ENCODE assay signal across 1 cellular context in the genomic region with DNA sequence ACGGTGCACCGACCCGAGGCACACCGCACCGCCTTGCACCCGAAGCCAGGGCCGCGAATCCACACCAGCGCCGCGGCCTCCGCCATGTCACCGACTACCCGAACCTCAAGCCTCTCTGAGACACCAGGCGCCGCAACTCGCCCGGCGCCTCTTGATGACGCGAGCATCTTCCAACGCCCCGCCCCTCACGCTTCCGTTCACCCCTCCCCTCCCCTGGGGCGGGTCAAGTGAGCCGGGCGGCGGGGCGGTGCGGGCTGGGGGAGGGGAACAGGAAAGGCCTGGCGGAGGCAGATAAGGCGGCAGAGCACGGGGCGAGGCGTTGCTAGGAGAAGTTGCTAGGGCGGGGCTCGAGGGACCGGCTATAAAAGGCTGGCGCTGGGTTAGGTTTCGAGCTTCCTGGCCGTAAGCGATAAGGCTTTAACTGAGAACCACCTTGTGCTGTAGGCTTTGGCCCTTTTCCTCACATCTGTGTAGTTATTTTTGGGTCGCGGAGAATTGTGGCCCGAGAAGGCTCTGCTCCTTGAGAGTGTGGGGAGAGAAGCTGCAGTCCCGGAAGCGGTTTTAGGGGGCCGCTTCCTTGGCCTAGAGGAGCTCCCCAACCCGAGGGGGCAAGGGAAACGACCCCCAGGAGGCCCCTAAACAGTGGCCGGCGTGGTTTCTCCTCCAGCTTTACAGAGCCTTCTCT.
TF ChIP-seq lines count a peak whose summit lies in the region.

A gene (minus strand): TSS at position 117 of the 685 bp plus-strand sequence. CDS start 31 bp downstream, at position 86.

TF ChIP-seq in HEK293, 187 proteins besides CTCF, POLR2A, EP300 and RAD21 (continued from another document and continues in another):
- TF ChIP-seq ZSCAN23 (tag by site-specific recombination; IDR thresholded peaks at IDR 0.05) (peak; percentile 84), ZNF621 (tag by site-specific recombination; IDR thresholded peaks at IDR 0.05) (no peak), ZNF23 (tag by site-specific recombination; IDR thresholded peaks at IDR 0.05; ENCODE audit: borderline replicate concordance) (no peak), ZEB2 (tag by site-specific recombination; IDR thresholded peaks at IDR 0.05) (peak; percentile 100), EGR2 (tag by site-specific recombination; IDR thresholded peaks at IDR 0.05; ENCODE audit: low read depth) (peak; percentile 70), OSR2 (tag by site-specific recombination; IDR thresholded peaks at IDR 0.05) (no peak; the same call in 1 of the 2 replicates), ZNF549 (tag by site-specific recombination; IDR thresholded peaks at IDR 0.05) (no peak), OVOL3 (tag by site-specific recombination; IDR thresholded peaks at IDR 0.05) (peak; percentile 71; the same call in 1 of the 2 replicates), ZNF76 (tag by site-specific recombination; IDR thresholded peaks at IDR 0.05; ENCODE audit: borderline replicate concordance, low read depth) (peak; percentile 77), ZNF544 (tag by site-specific recombination; IDR thresholded peaks at IDR 0.05) (no peak), ZNF626 (tag by site-specific recombination; IDR thresholded peaks at IDR 0.05) (no peak), ZBTB20 (tag by site-specific recombination; IDR thresholded peaks at IDR 0.05) (peak; percentile 73), ZBTB21 (tag by site-specific recombination; IDR thresholded peaks at IDR 0.05) (peak; percentile 63; the same call in 1 of the 2 replicates), ZNF366 (tag by site-specific recombination; conservative IDR thresholded peaks at IDR 0.05) (0 out of 2 replicates have a peak, but pooled peaks have one; percentile 29), ZNF169 (tag by site-specific recombination; IDR thresholded peaks at IDR 0.05) (no peak), ZNF768 (tag by site-specific recombination; IDR thresholded peaks at IDR 0.05) (no peak), ZNF521 (tag by site-specific recombination; IDR thresholded peaks at IDR 0.05) (no peak), HOXA7 (CRISPR knock-in tag; IDR thresholded peaks at IDR 0.05; ENCODE audit: borderline replicate concordance) (no peak), ZBTB48 (tag by site-specific recombination; IDR thresholded peaks at IDR 0.05) (peak; percentile 74), ZNF138 (tag by site-specific recombination; IDR thresholded peaks at IDR 0.05; ENCODE audit: borderline replicate concordance) (no peak), ZNF112 (tag by site-specific recombination; IDR thresholded peaks at IDR 0.05) (no peak), GFI1B (tag by site-specific recombination; IDR thresholded peaks at IDR 0.05) (no peak), ZNF560 (tag by site-specific recombination; IDR thresholded peaks at IDR 0.05; ENCODE audit: borderline replicate concordance) (no peak), ZIC2 (tag by site-specific recombination; IDR thresholded peaks at IDR 0.05) (peak; percentile 74), MEIS1 (CRISPR knock-in tag; IDR thresholded peaks at IDR 0.05; ENCODE audit: borderline replicate concordance) (no peak), ZNF530 (tag by site-specific recombination; IDR thresholded peaks at IDR 0.05; ENCODE audit: low read depth) (no peak), ZNF777 (tag by site-specific recombination; IDR thresholded peaks at IDR 0.05; ENCODE audit: borderline replicate concordance) (no peak), ZNF223 (tag by site-specific recombination; IDR thresholded peaks at IDR 0.05) (no peak), ZBTB8A (tag by site-specific recombination; IDR thresholded peaks at IDR 0.05) (peak; percentile 88), WT1 (tag by site-specific recombination; IDR thresholded peaks at IDR 0.05) (peak; percentile 92), ZNF423 (tag by site-specific recombination; IDR thresholded peaks at IDR 0.05) (0 out of 2 replicates have a peak, but pooled peaks have one; percentile 13), ZNF843 (tag by site-specific recombination; IDR thresholded peaks at IDR 0.05) (peak; percentile 78)
- TF ChIP-seq, protein P1, sequence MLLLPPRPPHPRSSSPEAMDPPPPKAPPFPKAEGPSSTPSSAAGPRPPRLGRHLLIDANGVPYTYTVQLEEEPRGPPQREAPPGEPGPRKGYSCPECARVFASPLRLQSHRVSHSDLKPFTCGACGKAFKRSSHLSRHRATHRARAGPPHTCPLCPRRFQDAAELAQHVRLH (tag by site-specific recombination; IDR thresholded peaks at IDR 0.05): peak; percentile 87
- TF ChIP-seq, protein P2, sequence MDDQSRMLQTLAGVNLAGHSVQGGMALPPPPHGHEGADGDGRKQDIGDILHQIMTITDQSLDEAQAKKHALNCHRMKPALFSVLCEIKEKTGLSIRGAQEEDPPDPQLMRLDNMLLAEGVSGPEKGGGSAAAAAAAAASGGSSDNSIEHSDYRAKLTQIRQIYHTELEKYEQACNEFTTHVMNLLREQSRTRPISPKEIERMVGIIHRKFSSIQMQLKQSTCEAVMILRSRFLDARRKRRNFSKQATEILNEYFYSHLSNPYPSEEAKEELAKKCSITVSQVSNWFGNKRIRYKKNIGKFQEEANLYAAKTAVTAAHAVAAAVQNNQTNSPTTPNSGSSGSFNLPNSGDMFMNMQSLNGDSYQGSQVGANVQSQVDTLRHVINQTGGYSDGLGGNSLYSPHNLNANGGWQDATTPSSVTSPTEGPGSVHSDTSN (CRISPR knock-in tag; IDR thresholded peaks at IDR 0.05): no peak
- TF ChIP-seq, protein P3, sequence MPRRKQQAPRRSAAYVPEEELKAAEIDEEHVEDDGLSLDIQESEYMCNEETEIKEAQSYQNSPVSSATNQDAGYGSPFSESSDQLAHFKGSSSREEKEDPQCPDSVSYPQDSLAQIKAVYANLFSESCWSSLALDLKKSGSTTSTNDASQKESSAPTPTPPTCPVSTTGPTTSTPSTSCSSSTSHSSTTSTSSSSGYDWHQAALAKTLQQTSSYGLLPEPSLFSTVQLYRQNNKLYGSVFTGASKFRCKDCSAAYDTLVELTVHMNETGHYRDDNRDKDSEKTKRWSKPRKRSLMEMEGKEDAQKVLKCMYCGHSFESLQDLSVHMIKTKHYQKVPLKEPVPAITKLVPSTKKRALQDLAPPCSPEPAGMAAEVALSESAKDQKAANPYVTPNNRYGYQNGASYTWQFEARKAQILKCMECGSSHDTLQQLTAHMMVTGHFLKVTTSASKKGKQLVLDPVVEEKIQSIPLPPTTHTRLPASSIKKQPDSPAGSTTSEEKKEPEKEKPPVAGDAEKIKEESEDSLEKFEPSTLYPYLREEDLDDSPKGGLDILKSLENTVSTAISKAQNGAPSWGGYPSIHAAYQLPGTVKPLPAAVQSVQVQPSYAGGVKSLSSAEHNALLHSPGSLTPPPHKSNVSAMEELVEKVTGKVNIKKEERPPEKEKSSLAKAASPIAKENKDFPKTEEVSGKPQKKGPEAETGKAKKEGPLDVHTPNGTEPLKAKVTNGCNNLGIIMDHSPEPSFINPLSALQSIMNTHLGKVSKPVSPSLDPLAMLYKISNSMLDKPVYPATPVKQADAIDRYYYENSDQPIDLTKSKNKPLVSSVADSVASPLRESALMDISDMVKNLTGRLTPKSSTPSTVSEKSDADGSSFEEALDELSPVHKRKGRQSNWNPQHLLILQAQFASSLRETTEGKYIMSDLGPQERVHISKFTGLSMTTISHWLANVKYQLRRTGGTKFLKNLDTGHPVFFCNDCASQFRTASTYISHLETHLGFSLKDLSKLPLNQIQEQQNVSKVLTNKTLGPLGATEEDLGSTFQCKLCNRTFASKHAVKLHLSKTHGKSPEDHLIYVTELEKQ (tag by site-specific recombination; IDR thresholded peaks at IDR 0.05; ENCODE audit: borderline replicate concordance): no peak; the same call in 1 of the 2 replicates
- TF ChIP-seq, protein P4, sequence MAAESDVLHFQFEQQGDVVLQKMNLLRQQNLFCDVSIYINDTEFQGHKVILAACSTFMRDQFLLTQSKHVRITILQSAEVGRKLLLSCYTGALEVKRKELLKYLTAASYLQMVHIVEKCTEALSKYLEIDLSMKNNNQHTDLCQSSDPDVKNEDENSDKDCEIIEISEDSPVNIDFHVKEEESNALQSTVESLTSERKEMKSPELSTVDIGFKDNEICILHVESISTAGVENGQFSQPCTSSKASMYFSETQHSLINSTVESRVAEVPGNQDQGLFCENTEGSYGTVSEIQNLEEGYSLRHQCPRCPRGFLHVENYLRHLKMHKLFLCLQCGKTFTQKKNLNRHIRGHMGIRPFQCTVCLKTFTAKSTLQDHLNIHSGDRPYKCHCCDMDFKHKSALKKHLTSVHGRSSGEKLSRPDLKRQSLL (tag by site-specific recombination; IDR thresholded peaks at IDR 0.05): no peak
- TF ChIP-seq, protein P5, sequence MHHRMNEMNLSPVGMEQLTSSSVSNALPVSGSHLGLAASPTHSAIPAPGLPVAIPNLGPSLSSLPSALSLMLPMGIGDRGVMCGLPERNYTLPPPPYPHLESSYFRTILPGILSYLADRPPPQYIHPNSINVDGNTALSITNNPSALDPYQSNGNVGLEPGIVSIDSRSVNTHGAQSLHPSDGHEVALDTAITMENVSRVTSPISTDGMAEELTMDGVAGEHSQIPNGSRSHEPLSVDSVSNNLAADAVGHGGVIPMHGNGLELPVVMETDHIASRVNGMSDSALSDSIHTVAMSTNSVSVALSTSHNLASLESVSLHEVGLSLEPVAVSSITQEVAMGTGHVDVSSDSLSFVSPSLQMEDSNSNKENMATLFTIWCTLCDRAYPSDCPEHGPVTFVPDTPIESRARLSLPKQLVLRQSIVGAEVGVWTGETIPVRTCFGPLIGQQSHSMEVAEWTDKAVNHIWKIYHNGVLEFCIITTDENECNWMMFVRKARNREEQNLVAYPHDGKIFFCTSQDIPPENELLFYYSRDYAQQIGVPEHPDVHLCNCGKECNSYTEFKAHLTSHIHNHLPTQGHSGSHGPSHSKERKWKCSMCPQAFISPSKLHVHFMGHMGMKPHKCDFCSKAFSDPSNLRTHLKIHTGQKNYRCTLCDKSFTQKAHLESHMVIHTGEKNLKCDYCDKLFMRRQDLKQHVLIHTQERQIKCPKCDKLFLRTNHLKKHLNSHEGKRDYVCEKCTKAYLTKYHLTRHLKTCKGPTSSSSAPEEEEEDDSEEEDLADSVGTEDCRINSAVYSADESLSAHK (tag by site-specific recombination; IDR thresholded peaks at IDR 0.05): no peak; the same call in 1 of the 2 replicates
- TF ChIP-seq, protein P6, sequence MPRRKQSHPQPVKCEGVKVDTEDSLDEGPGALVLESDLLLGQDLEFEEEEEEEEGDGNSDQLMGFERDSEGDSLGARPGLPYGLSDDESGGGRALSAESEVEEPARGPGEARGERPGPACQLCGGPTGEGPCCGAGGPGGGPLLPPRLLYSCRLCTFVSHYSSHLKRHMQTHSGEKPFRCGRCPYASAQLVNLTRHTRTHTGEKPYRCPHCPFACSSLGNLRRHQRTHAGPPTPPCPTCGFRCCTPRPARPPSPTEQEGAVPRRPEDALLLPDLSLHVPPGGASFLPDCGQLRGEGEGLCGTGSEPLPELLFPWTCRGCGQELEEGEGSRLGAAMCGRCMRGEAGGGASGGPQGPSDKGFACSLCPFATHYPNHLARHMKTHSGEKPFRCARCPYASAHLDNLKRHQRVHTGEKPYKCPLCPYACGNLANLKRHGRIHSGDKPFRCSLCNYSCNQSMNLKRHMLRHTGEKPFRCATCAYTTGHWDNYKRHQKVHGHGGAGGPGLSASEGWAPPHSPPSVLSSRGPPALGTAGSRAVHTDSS (tag by site-specific recombination; IDR thresholded peaks at IDR 0.05): no peak
- TF ChIP-seq, protein P7, sequence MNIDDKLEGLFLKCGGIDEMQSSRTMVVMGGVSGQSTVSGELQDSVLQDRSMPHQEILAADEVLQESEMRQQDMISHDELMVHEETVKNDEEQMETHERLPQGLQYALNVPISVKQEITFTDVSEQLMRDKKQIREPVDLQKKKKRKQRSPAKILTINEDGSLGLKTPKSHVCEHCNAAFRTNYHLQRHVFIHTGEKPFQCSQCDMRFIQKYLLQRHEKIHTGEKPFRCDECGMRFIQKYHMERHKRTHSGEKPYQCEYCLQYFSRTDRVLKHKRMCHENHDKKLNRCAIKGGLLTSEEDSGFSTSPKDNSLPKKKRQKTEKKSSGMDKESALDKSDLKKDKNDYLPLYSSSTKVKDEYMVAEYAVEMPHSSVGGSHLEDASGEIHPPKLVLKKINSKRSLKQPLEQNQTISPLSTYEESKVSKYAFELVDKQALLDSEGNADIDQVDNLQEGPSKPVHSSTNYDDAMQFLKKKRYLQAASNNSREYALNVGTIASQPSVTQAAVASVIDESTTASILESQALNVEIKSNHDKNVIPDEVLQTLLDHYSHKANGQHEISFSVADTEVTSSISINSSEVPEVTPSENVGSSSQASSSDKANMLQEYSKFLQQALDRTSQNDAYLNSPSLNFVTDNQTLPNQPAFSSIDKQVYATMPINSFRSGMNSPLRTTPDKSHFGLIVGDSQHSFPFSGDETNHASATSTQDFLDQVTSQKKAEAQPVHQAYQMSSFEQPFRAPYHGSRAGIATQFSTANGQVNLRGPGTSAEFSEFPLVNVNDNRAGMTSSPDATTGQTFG (tag by site-specific recombination; IDR thresholded peaks at IDR 0.05; ENCODE audit: borderline replicate concordance): no peak
- TF ChIP-seq, protein P8, sequence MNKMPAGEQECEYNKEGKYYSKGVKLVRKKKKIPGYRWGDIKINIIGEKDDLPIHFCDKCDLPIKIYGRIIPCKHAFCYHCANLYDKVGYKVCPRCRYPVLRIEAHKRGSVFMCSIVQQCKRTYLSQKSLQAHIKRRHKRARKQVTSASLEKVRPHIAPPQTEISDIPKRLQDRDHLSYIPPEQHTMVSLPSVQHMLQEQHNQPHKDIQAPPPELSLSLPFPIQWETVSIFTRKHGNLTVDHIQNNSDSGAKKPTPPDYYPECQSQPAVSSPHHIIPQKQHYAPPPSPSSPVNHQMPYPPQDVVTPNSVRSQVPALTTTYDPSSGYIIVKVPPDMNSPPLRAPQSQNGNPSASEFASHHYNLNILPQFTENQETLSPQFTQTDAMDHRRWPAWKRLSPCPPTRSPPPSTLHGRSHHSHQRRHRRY (tag by site-specific recombination; IDR thresholded peaks at IDR 0.05): no peak
- TF ChIP-seq, protein P9, sequence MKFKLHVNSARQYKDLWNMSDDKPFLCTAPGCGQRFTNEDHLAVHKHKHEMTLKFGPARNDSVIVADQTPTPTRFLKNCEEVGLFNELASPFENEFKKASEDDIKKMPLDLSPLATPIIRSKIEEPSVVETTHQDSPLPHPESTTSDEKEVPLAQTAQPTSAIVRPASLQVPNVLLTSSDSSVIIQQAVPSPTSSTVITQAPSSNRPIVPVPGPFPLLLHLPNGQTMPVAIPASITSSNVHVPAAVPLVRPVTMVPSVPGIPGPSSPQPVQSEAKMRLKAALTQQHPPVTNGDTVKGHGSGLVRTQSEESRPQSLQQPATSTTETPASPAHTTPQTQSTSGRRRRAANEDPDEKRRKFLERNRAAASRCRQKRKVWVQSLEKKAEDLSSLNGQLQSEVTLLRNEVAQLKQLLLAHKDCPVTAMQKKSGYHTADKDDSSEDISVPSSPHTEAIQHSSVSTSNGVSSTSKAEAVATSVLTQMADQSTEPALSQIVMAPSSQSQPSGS (tag by site-specific recombination; IDR thresholded peaks at IDR 0.05; ENCODE audit: low read depth): no peak
